12 cellular contexts compared by ENCODE assay signal in the genomic region with DNA sequence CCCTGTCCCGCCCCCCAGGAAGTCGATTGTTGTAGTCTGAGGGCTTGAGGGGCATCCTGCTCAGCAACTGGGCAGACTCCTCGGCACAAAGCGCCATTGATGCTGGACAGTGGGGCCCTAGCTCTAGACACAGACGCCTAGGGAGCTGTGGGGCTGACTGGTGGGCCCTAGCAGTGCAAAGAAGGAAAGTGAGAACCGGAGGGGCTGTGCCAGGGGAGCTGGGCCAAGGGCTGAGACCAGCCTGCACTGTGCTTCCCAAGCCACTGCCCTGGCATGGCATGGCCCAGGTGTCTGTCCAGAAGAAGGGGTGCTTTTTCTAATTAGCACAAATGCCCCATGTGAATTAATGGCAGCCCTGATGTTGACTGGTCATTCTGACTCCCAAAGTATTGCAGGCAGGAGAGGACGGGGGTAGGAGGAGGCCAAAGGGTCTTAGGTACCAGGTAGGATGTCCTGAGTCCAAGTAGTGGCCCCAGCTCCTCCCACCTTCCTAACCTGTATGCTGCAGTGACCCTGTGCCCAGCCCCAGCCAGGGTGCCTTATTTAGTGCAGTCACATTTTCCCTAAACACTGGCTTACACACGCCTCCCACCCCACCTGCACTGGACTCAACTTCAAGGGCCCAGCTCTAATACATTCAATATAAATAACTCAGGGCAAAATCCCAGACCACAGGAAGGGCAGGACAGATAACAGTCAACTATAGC. TPM values are rescaled to one million over a fixed set of nuclear protein-coding genes. Genes with fewer than 3 reads are reported as not detected.
DNase-seq lines count a peak whose midpoint lies in the region; ATAC-seq and TF ChIP-seq lines count a peak whose summit lies in the region.
"Had no signal": no experiment of that assay in that cellular context is flagged by ENCODE, and none has a peak within 500 bp of the region (broad histone marks: within the 10 kb centered on the region; RNA-seq: fewer than 3 reads in every experiment).

No MANE protein-coding gene starts in this region.

- CTCF ChIA-PET in SK-N-SH (lab: Yijun Ruan, JAX): interaction anchor here (1.3 to 11.5 kb wide), 5 partner anchors 9 to 90 kb away, joined by 4 to 152 read pairs (median 12); no protein-coding TSS in a partner anchor

- no peak for TF ChIP-seq EP300 in SK-N-SH (IDR thresholded peaks at IDR 0.05; ENCODE audit: borderline replicate concordance in 1 of 2, low read depth in 1 of 2, low read length in 1 of 2)

- H3K9ac ChIP-seq in SK-N-SH: no peak overlapping the region

- no peaks in the 10 kb centered on the region for H3K9me2 ChIP-seq in SK-N-SH

- no peak for TF ChIP-seq RAD21 in SK-N-SH (IDR thresholded peaks at IDR 0.05; ENCODE audit: low read length)

- H3K4me1 Mint-ChIP-seq in naive B cell: peaks cover 26 to 29% (median 28%) of the 10 kb centered on the region in 3 donors
- peaks cover 20% of the 10 kb centered on the region for H3K4me1 Mint-ChIP-seq in nephron progenitor cell

- H3K4me2 ChIP-seq in SK-N-SH: no peak overlapping the region

- H3K27me3 ChIP-seq in SK-N-SH (ENCODE audit: insufficient read depth): no peaks in the 10 kb centered on the region

- H3K27me3 Mint-ChIP-seq in naive B cell (no peaks in the 10 kb centered on the region), nephron progenitor cell (ENCODE audit: low read depth, poor library complexity) (no peaks in the 10 kb centered on the region)
- H3K27me3 Mint-ChIP-seq: dendritic cell treated with granulocyte-macrophage colony-stimulating factor and Interleukin-4, amounts not matched to agents 40 ng/mL and 50 ng/mL, for 4 days had no signal

- H3K36me3 Mint-ChIP-seq in activated naive CD4-positive, alpha-beta T cell treated with anti-CD3 and anti-CD28 coated beads, Interleukin-2, amount 50 U/mL, for 72 hours: peaks cover 21 to 70% of the 10 kb centered on the region in 2 donors
- H3K36me3 Mint-ChIP-seq in naive B cell (peaks cover 0 to 4% of the 10 kb centered on the region in 2 donors), nephron progenitor cell (ENCODE audit: low read depth) (peaks cover 16% of the 10 kb centered on the region)

- H3K4me1 ChIP-seq in SK-N-SH (ENCODE audit: control insufficient read depth in 1 of 2, insufficient read depth in 2 of 2, low read depth in 1 of 2, low read length in 1 of 2): peaks cover 22 to 80% of the 10 kb centered on the region in 2 experiments

- no peaks in the 10 kb centered on the region for H3K9me3 ChIP-seq in SK-N-SH

- DNase-seq in stimulated activated CD4-positive, alpha-beta T cell treated with anti-CD3 and anti-CD28 coated beads, Interleukin-4, amount 100 ng/mL, for 1 hour: peak; percentile 6
- no peak for DNase-seq in stimulated activated CD4-positive, alpha-beta T cell treated with anti-CD3 and anti-CD28 coated beads, Interleukin-4, amount 100 ng/mL, for 4 hours
- DNase-seq in activated naive CD4-positive, alpha-beta T cell treated with anti-CD3 and anti-CD28 coated beads, Interleukin-2, amount 50 U/mL, for 72 hours (ENCODE audit: low spot score in 2 of 2): no peak
- DNase-seq in naive B cell (no peak), nephron progenitor cell (no peak), SK-N-SH (no peak)
- DNase-seq in effector CD8-positive, alpha-beta T cell (lab: John Stamatoyannopoulos, UW): no peak
- DNase-seq: NCI-H2029 treated with DMSO at 0.1 percent for 48 hours, NCI-H526, PC-3, small intestine had no signal

- peaks cover 18% of the 10 kb centered on the region for H3F3A ChIP-seq in SK-N-SH (replicated peaks; ENCODE audit: insufficient read depth)

- peak overlapping the region; percentile 94 to 98 for H3K27ac Mint-ChIP-seq in activated naive CD4-positive, alpha-beta T cell treated with anti-CD3 and anti-CD28 coated beads, Interleukin-2, amount 50 U/mL, for 72 hours
- peak overlapping the region; percentile 47 to 97 (median 74) for H3K27ac Mint-ChIP-seq in naive B cell
- no peak overlapping the region for H3K27ac Mint-ChIP-seq in nephron progenitor cell
- H3K27ac Mint-ChIP-seq: dendritic cell treated with granulocyte-macrophage colony-stimulating factor and Interleukin-4, amounts not matched to agents 40 ng/mL and 50 ng/mL, for 4 days had no signal

- H3K9me3 Mint-ChIP-seq in activated naive CD4-positive, alpha-beta T cell treated with anti-CD3 and anti-CD28 coated beads, Interleukin-2, amount 50 U/mL, for 72 hours: no peaks in the 10 kb centered on the region
- H3K9me3 Mint-ChIP-seq in naive B cell (no peaks in the 10 kb centered on the region), nephron progenitor cell (no peaks in the 10 kb centered on the region)
- H3K9me3 Mint-ChIP-seq: dendritic cell treated with granulocyte-macrophage colony-stimulating factor and Interleukin-4, amounts not matched to agents 40 ng/mL and 50 ng/mL, for 4 days had no signal

- H3K4me3 Mint-ChIP-seq in naive B cell: peak overlapping the region in 1 of 8 donors; percentile 75
- H3K4me3 Mint-ChIP-seq in nephron progenitor cell: no peak overlapping the region
- H3K4me3 Mint-ChIP-seq: dendritic cell treated with granulocyte-macrophage colony-stimulating factor and Interleukin-4, amounts not matched to agents 40 ng/mL and 50 ng/mL, for 4 days had no signal

- H3K4me3 ChIP-seq in SK-N-SH (ENCODE audit: low read depth in 2 of 2, low read length in 1 of 2): no peak overlapping the region

- peak overlapping the region in 1 of 2 experiments; percentile 74; a peak in 1 of 4 replicates for H3K27ac ChIP-seq in SK-N-SH (ENCODE audit: low read depth in 2 of 2, low read length in 1 of 2)

- peaks cover 16% of the 10 kb centered on the region for H4K20me1 ChIP-seq in SK-N-SH (ENCODE audit: insufficient read depth)

- 100% methylated on average over 3 of the region's 8 CpGs for WGBS in SK-N-SH (ENCODE audit: low lambda C conversion rate)

- H3K36me3 ChIP-seq in SK-N-SH (replicated peaks in 1 of 2; ENCODE audit: control insufficient read depth in 1 of 2, insufficient read depth in 2 of 2, low read length in 1 of 2): peaks cover 5 to 35% of the 10 kb centered on the region in 2 experiments

- TF ChIP-seq CTCF in nephron progenitor cell (IDR thresholded peaks at IDR 0.05) (no peak), SK-N-SH (IDR thresholded peaks at IDR 0.05) (no peak)

- no peak overlapping the region for H2AFZ ChIP-seq in SK-N-SH (ENCODE audit: low read depth)

- POLR2A ChIA-PET in SK-N-SH (lab: Yijun Ruan, JAX): interaction anchor here (1.6 kb wide), 1 partner anchor 10 kb away, joined by 6 read pairs; no protein-coding TSS in a partner anchor

- no peaks in the 10 kb centered on the region for H3K79me2 ChIP-seq in SK-N-SH (ENCODE audit: insufficient read depth)

- no peak for ATAC-seq in activated naive CD4-positive, alpha-beta T cell treated with anti-CD3 and anti-CD28 coated beads, Interleukin-2, amount 50 U/mL, for 72 hours
- no peak for ATAC-seq in naive B cell (ENCODE audit: low read depth in 2 of 2)
- ATAC-seq: PC-3 had no signal

TF ChIP-seq in SK-N-SH, 30 proteins besides CTCF, POLR2A, EP300 and RAD21 (continues in another document):
- TF ChIP-seq, protein P1, sequence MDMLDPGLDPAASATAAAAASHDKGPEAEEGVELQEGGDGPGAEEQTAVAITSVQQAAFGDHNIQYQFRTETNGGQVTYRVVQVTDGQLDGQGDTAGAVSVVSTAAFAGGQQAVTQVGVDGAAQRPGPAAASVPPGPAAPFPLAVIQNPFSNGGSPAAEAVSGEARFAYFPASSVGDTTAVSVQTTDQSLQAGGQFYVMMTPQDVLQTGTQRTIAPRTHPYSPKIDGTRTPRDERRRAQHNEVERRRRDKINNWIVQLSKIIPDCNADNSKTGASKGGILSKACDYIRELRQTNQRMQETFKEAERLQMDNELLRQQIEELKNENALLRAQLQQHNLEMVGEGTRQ (IDR thresholded peaks at IDR 0.05; ENCODE audit: borderline replicate concordance, low read depth, low read length): no peak
- TF ChIP-seq, protein P2, sequence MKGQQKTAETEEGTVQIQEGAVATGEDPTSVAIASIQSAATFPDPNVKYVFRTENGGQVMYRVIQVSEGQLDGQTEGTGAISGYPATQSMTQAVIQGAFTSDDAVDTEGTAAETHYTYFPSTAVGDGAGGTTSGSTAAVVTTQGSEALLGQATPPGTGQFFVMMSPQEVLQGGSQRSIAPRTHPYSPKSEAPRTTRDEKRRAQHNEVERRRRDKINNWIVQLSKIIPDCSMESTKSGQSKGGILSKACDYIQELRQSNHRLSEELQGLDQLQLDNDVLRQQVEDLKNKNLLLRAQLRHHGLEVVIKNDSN (IDR thresholded peaks at IDR 0.05; ENCODE audit: borderline replicate concordance, low read depth): no peak
- TF ChIP-seq, protein P3, sequence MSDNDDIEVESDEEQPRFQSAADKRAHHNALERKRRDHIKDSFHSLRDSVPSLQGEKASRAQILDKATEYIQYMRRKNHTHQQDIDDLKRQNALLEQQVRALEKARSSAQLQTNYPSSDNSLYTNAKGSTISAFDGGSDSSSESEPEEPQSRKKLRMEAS (IDR thresholded peaks at IDR 0.05; ENCODE audit: low read depth): no peak
- TF ChIP-seq, protein P4, sequence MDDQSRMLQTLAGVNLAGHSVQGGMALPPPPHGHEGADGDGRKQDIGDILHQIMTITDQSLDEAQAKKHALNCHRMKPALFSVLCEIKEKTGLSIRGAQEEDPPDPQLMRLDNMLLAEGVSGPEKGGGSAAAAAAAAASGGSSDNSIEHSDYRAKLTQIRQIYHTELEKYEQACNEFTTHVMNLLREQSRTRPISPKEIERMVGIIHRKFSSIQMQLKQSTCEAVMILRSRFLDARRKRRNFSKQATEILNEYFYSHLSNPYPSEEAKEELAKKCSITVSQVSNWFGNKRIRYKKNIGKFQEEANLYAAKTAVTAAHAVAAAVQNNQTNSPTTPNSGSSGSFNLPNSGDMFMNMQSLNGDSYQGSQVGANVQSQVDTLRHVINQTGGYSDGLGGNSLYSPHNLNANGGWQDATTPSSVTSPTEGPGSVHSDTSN (IDR thresholded peaks at IDR 0.05): no peak
- TF ChIP-seq YY1 (IDR thresholded peaks at IDR 0.05; ENCODE audit: low read depth) (no peak), MEF2A (IDR thresholded peaks at IDR 0.05; ENCODE audit: borderline replicate concordance, low read depth) (no peak), NFIC (IDR thresholded peaks at IDR 0.05; ENCODE audit: borderline replicate concordance) (no peak), POLR2AphosphoS5 (IDR thresholded peaks at IDR 0.05; ENCODE audit: low read depth, low read length) (no peak)

RNA-seq across cellular contexts. Expression of a gene that starts 15.9 kb away (rescaled TPM):
- 100 to 1,000 TPM in 1 of 2 donors, 10 to 100 TPM in 1; 93.5 to 229 TPM for total RNA-seq in activated naive CD4-positive, alpha-beta T cell treated with anti-CD3 and anti-CD28 coated beads, Interleukin-2, amount 50 U/mL, for 72 hours
- polyA plus RNA-seq in naive B cell (ENCODE audit: low read depth in 6 of 6) (1 to 10 TPM in 5 of 6 donors, under 1 TPM in 1; 0.34 to 3.7 (median 2.4) TPM), SK-N-SH (2012; rRNA removed) (2.3 and 2.7 TPM in 2 replicates)
- polyA plus RNA-seq in SK-N-SH (2012; cell fraction: cytosol; rRNA removed): 1.9 and 2.9 TPM in 2 replicates
- polyA plus RNA-seq in SK-N-SH (2012; cell fraction: nucleus; rRNA removed): 4.0 and 4.4 TPM in 2 replicates

RNA-seq across cellular contexts. Expression of a gene that starts 46.4 kb away (rescaled TPM):
- 100 to 1,000 TPM; 156 to 291 TPM for total RNA-seq in activated naive CD4-positive, alpha-beta T cell treated with anti-CD3 and anti-CD28 coated beads, Interleukin-2, amount 50 U/mL, for 72 hours
- polyA plus RNA-seq in naive B cell (ENCODE audit: low read depth in 6 of 6) (1,000 to 10,000 TPM; 1,058 to 1,567 (median 1,113) TPM), SK-N-SH (2012; rRNA removed) (407 and 428 TPM in 2 replicates)
- 621 and 939 TPM in 2 replicates for polyA plus RNA-seq in SK-N-SH (2012; cell fraction: cytosol; rRNA removed)
- polyA plus RNA-seq in SK-N-SH (2012; cell fraction: nucleus; rRNA removed): 127 and 233 TPM in 2 replicates
